11 cellular contexts compared by ENCODE assay signal in genomic region chr1:113219377-113219776, GRCh38.
A peak's percentile ranks its signal among the peaks of the same experiment; 100 is the strongest.
DNase-seq lines count a peak whose midpoint lies in the region; ATAC-seq, FAIRE-seq and TF ChIP-seq lines count a peak whose summit lies in the region.
"Had no signal": no experiment of that assay in that cellular context is flagged by ENCODE, and none has a peak within 500 bp of the region (broad histone marks: within the 10 kb centered on the region; RNA-seq: fewer than 3 reads in every experiment).

No MANE protein-coding gene starts in this region.

- no peak for TF ChIP-seq RAD21 in GM12878 (IDR thresholded peaks at IDR 0.05; ENCODE audit: insufficient read depth, low read depth, low read length)

- H4K8ac ChIP-seq in mesendoderm (ENCODE audit: low read depth, low read length) = no peak overlapping the region

- no peak overlapping the region for H3K27ac Mint-ChIP-seq in stimulated activated effector memory CD8-positive, alpha-beta T cell treated with anti-CD3 and anti-CD28 coated beads, Interleukin-12 subunit alpha, Interleukin-12 subunit beta, amount 100 ng/mL, for 72 hours
- H3K27ac Mint-ChIP-seq: activated T-helper 2 cell treated with anti-CD3 and anti-CD28 coated beads, Interferon-gamma antibody, Interleukin-2, Interleukin-4, amounts not matched to agents 10 μg/mL and 5 μg/mL and 100 μg/mL, durations not matched to agents 14 hours and 24 hours and 36 hours had no signal

- H3K27me3 ChIP-seq in GM12878 (replicated peaks in 1 of 2; ENCODE audit: control insufficient read depth in 2 of 2, insufficient read depth in 2 of 2, low read length in 1 of 2) = no peaks in the 10 kb centered on the region; a peak in 1 of 4 replicates
- H3K27me3 ChIP-seq in mesendoderm (ENCODE audit: insufficient read depth, low read length, poor library complexity) = no peaks in the 10 kb centered on the region

- no peak for FAIRE-seq in GM12878 (lab: Jason Lieb, UNC)
- FAIRE-seq: GM19239 had no signal

- H3K4me3 Mint-ChIP-seq in stimulated activated effector memory CD8-positive, alpha-beta T cell treated with anti-CD3 and anti-CD28 coated beads, Interleukin-12 subunit alpha, Interleukin-12 subunit beta, amount 100 ng/mL, for 72 hours = no peak overlapping the region

- no peak overlapping the region for H2BK15ac ChIP-seq in mesendoderm (replicated peaks; ENCODE audit: low read depth)

- H2AFZ ChIP-seq in GM12878 (ENCODE audit: control insufficient read depth, low read depth, low read length) = no peak overlapping the region

- H3K79me2 ChIP-seq in GM12878 (ENCODE audit: control insufficient read depth, insufficient read depth, low read length) (no peaks in the 10 kb centered on the region), mesendoderm (ENCODE audit: control insufficient read depth, insufficient read depth, low read length) (no peaks in the 10 kb centered on the region)

- peak overlapping the region; percentile 92 for H2AK5ac ChIP-seq in mesendoderm (ENCODE audit: low read length)

- RAD21 ChIA-PET in GM12878 (lab: Charles Lee; ENCODE audit: unreplicated experiment) = interaction anchor here (0.6 kb wide), 1 partner anchor 459 kb away, joined by 3 read pairs; no protein-coding TSS in a partner anchor

- POLR2A ChIA-PET in GM12878 (lab: Charles Lee) = no interaction called here

- peak overlapping the region; percentile 97 for H3K4ac ChIP-seq in mesendoderm (ENCODE audit: low read depth, low read length)

- no peak for TF ChIP-seq POLR2A in GM12878 (IDR thresholded peaks at IDR 0.05; ENCODE audit: low read depth, low read length)

- no peaks in the 10 kb centered on the region for H3K79me1 ChIP-seq in mesendoderm (ENCODE audit: low read length)

- H3K23ac ChIP-seq in mesendoderm (ENCODE audit: low read length) = no peak overlapping the region

- SMC1A ChIA-PET in GM12878 (lab: Charles Lee; ENCODE audit: uncharacterized antibody, unreplicated experiment) = interaction anchor here (0.8 to 1.3 kb wide), 2 partner anchors 13 to 45 kb away, joined by 3 read pairs; no protein-coding TSS in a partner anchor

- no peaks in the 10 kb centered on the region for H3K4me1 Mint-ChIP-seq in stimulated activated effector memory CD8-positive, alpha-beta T cell treated with anti-CD3 and anti-CD28 coated beads, Interleukin-12 subunit alpha, Interleukin-12 subunit beta, amount 100 ng/mL, for 72 hours

- in situ Hi-C loops in GM12878 (cut with MboI) = no loop called here

- TF ChIP-seq EP300 in GM12878 (IDR thresholded peaks at IDR 0.05; ENCODE audit: borderline replicate concordance in 1 of 2, control insufficient read depth in 1 of 2, low read depth in 2 of 2, low read length in 2 of 2) = no peak

- H4K5ac ChIP-seq in mesendoderm (ENCODE audit: low read length) = no peak overlapping the region

- no TSS peak for BruUV-seq in GM12878 (replicated peaks; lab: Mats Ljungman, UMichigan)

- H3K9ac ChIP-seq in GM12878 (ENCODE audit: control insufficient read depth, insufficient read depth, low read length) (no peak overlapping the region), mesendoderm (ENCODE audit: low read length) (peak overlapping the region; percentile 48)

- H2BK120ac ChIP-seq in mesendoderm (ENCODE audit: low read depth, low read length) = no peak overlapping the region

- TF ChIP-seq CTCF in HFF-Myc (IDR thresholded peaks at IDR 0.05; ENCODE audit: low read depth, low read length, missing control alignments) (peak; percentile 31), GM12878 (IDR thresholded peaks at IDR 0.05 in 2 of 3, conservative IDR thresholded peaks at IDR 0.05 in 1 of 3; ENCODE audit: control insufficient read depth in 2 of 3, extremely low read depth in 1 of 3, insufficient read depth in 1 of 3, low read depth in 3 of 3, low read length in 3 of 3) (peak; percentile 10 to 27 (median 24); a peak in 2 of 6 replicates)

- peaks cover 3% of the 10 kb centered on the region for H3K9me3 Mint-ChIP-seq in stimulated activated effector memory CD8-positive, alpha-beta T cell treated with anti-CD3 and anti-CD28 coated beads, Interleukin-12 subunit alpha, Interleukin-12 subunit beta, amount 100 ng/mL, for 72 hours
- H3K9me3 Mint-ChIP-seq: activated T-helper 2 cell treated with anti-CD3 and anti-CD28 coated beads, Interferon-gamma antibody, Interleukin-2, Interleukin-4, amounts not matched to agents 10 μg/mL and 5 μg/mL and 100 μg/mL, durations not matched to agents 14 hours and 24 hours and 36 hours had no signal

- no peaks in the 10 kb centered on the region; the same call in 2 of the 3 replicates for H3K9me3 ChIP-seq in GM12878 (replicated peaks; ENCODE audit: control insufficient read depth, insufficient read depth, low read length)

- peak overlapping the region; percentile 100 for H2BK5ac ChIP-seq in mesendoderm (ENCODE audit: low read length)

- H3K36me3 ChIP-seq in GM12878 (ENCODE audit: control insufficient read depth in 2 of 2, insufficient read depth in 2 of 2, low read length in 1 of 2) (no peaks in the 10 kb centered on the region), mesendoderm (ENCODE audit: control insufficient read depth, insufficient read depth, low read length) (no peaks in the 10 kb centered on the region)

- H3K27ac ChIP-seq in GM12878 (ENCODE audit: control insufficient read depth, insufficient read depth) = no peak overlapping the region
- H3K27ac ChIP-seq in mesendoderm (ENCODE audit: low read depth, low read length) = peak overlapping the region; percentile 33

- H3K4me3 ChIP-seq in HFF-Myc (replicated peaks; ENCODE audit: low read depth, low read length) (no peak overlapping the region), GM12878 (no peak overlapping the region), mesendoderm (ENCODE audit: low read length) (no peak overlapping the region)

- 14% methylated on average over 2 of the region's 2 CpGs for whole genome bisulfite sequencing in GM12878 (ENCODE audit: insufficient coverage, insufficient replicate concordance, low lambda C conversion rate, missing lambda C conversion rate)
- no CpG with 5 or more reads among the region's 2 CpGs for WGBS in mesendoderm (ENCODE audit: extremely low coverage, insufficient coverage, low lambda C conversion rate)

- H3K4me1 ChIP-seq in GM12878 (ENCODE audit: control insufficient read depth, insufficient read depth, low read length) (no peaks in the 10 kb centered on the region), mesendoderm (ENCODE audit: control insufficient read depth, low read depth, low read length) (peaks cover 19% of the 10 kb centered on the region)

- intact Hi-C loops in GM12878 (cut with micrococcal nuclease; ENCODE audit: unreplicated experiment) = no loop called here

- H3K4me2 ChIP-seq in GM12878 (ENCODE audit: control insufficient read depth, insufficient read depth) = no peak overlapping the region
- H3K4me2 ChIP-seq in mesendoderm (ENCODE audit: low read length) = no peak overlapping the region

- no peaks in the 10 kb centered on the region for H3K36me3 Mint-ChIP-seq in stimulated activated effector memory CD8-positive, alpha-beta T cell treated with anti-CD3 and anti-CD28 coated beads, Interleukin-12 subunit alpha, Interleukin-12 subunit beta, amount 100 ng/mL, for 72 hours

- H3K56ac ChIP-seq in mesendoderm (ENCODE audit: low read length) = peak overlapping the region; percentile 91

- no peaks in the 10 kb centered on the region for H4K20me1 ChIP-seq in GM12878 (ENCODE audit: control insufficient read depth, insufficient read depth)

- CTCF ChIA-PET in GM12878 (lab: Yijun Ruan, JAX) = interaction anchor here (0.6 to 0.7 kb wide), 2 partner anchors 29 to 459 kb away, joined by 3 to 4 read pairs; no protein-coding TSS in a partner anchor

- ATAC-seq in GM12878 = no peak
- no peak for ATAC-seq in GM18868 (IDR thresholded peaks at IDR 0.05; ENCODE audit: unreplicated experiment)
- no peak for ATAC-seq in stimulated activated effector memory CD8-positive, alpha-beta T cell treated with anti-CD3 and anti-CD28 coated beads, Interleukin-12 subunit alpha, Interleukin-12 subunit beta, amount 100 ng/mL, for 72 hours

- peak; percentile 48 for DNase-seq in D341Med (ENCODE audit: low spot score)
- no peak for DNase-seq in HFF-Myc (ENCODE audit: extremely low read depth, low read depth)
- DNase-seq in GM12878 (ENCODE audit: low read depth, low spot score) = no peak
- peak; percentile 69 for DNase-seq in mesendoderm
- no peak for DNase-seq in NCI-H1417 treated with DMSO at 0.1 percent for 48 hours (lab: John Stamatoyannopoulos, UW)
- no peak for DNase-seq in stimulated activated effector memory CD8-positive, alpha-beta T cell treated with anti-CD3 and anti-CD28 coated beads, Interleukin-12 subunit alpha, Interleukin-12 subunit beta, amount 100 ng/mL, for 72 hours (ENCODE audit: low spot score in 2 of 2)
- DNase-seq: NCI-H1105 treated with DMSO at 0.1 percent for 48 hours; NK-92 treated with Interleukin-12 subunit alpha and Interleukin-12 subunit beta, amount 100 ng/mL, for 24 hours had no signal

- peak overlapping the region; percentile 46 for H3K18ac ChIP-seq in mesendoderm (ENCODE audit: low read length)

TF ChIP-seq in GM12878, 131 proteins besides CTCF, POLR2A, EP300 and RAD21 (continues in another document):
- TF ChIP-seq HDAC6 (IDR thresholded peaks at IDR 0.05; ENCODE audit: unreplicated experiment) (no peak), RELB (IDR thresholded peaks at IDR 0.05; ENCODE audit: low read depth) (no peak), BRCA1 (IDR thresholded peaks at IDR 0.05; ENCODE audit: low read depth, low read length) (no peak), SUZ12 (IDR thresholded peaks at IDR 0.05; ENCODE audit: unreplicated experiment) (no peak), PKNOX1 (IDR thresholded peaks at IDR 0.05) (no peak), KAT2A (conservative IDR thresholded peaks at IDR 0.05; ENCODE audit: control insufficient read depth, low read depth, low read length) (no peak)

Comparison
In these comparisons a context has a peak if more than half of its experiments do, and no peak if none do; other contexts are left out.
1. DNase-seq: peak in D341Med (single experiment) and mesendoderm (single experiment); none in HFF-Myc (single experiment), GM12878 (single experiment), NCI-H1417 treated with DMSO at 0.1 percent for 48 hours (single experiment) and stimulated activated effector memory CD8-positive, alpha-beta T cell treated with anti-CD3 and anti-CD28 coated beads, Interleukin-12 subunit alpha, Interleukin-12 subunit beta, amount 100 ng/mL, for 72 hours (0 of 2).